In genomic region chr13:41310963-41311606, GRCh38 we compare ENCODE assay signal across 8 cellular contexts. TPM values are rescaled to one million over a fixed set of nuclear protein-coding genes. Genes with fewer than 3 reads are reported as not detected.
DNase-seq lines count a peak whose midpoint lies in the region; ATAC-seq, FAIRE-seq and TF ChIP-seq lines count a peak whose summit lies in the region.

TSS of gene NAA16 (plus strand) at chr13:41311267. CDS start at chr13:41311529, 262 bp downstream.

- DNase-seq in AG20443 (ENCODE audit: low spot score) (peak; percentile 98), NCI-H446 treated with DMSO at 0.1 percent for 48 hours (lab: John Stamatoyannopoulos, UW) (peak; percentile 80), cerebellar cortex (ENCODE audit: low spot score) (peak; percentile 86), keratinocyte (ENCODE audit: low read depth, low spot score) (peak; percentile 33)
- peak; percentile 93 to 95 (median 94) for DNase-seq in stimulated activated CD4-positive, alpha-beta T cell treated with anti-CD3 and anti-CD28 coated beads, Interleukin-12 subunit alpha, Interleukin-12 subunit beta, amount 100 ng/mL, for 48 hours (ENCODE audit: low read depth in 2 of 3, low spot score in 1 of 3)

- no peak for FAIRE-seq in keratinocyte (lab: Jason Lieb, UNC)

- no peaks in the 10 kb centered on the region for H3K36me3 ChIP-seq in keratinocyte (ENCODE audit: control insufficient read depth in 2 of 2, extremely low read depth in 1 of 2, insufficient read depth in 2 of 2, low read length in 2 of 2)

- H4K20me1 ChIP-seq in keratinocyte (ENCODE audit: control insufficient read depth, extremely low read depth, insufficient read depth, low read length), result no peaks in the 10 kb centered on the region

- peak within 1 kb of the TSS; percentile 99 for H2AFZ ChIP-seq in keratinocyte (ENCODE audit: control insufficient read depth, low read length)

- H3K4me2 ChIP-seq in keratinocyte (ENCODE audit: control insufficient read depth, extremely low read depth, insufficient read depth, low read depth, low read length), result peak within 1 kb of the TSS; percentile 79

- peak within 1 kb of the TSS; percentile 94 to 98 (median 97) for H3K4me3 ChIP-seq in keratinocyte (ENCODE audit: control insufficient read depth in 2 of 3, extremely low read depth in 1 of 3, insufficient read depth in 2 of 3, low read depth in 1 of 3, low read length in 3 of 3)

- no peak for TF ChIP-seq CTCF in keratinocyte (optimal IDR thresholded peaks at IDR 0.05 in 1 of 3, IDR thresholded peaks at IDR 0.05 in 1 of 3, conservative IDR thresholded peaks at IDR 0.05 in 1 of 3; ENCODE audit: extremely low read depth in 1 of 3, insufficient read depth in 2 of 3, low read length in 3 of 3)

- H3K4me1 ChIP-seq in keratinocyte (ENCODE audit: control insufficient read depth, extremely low read depth, insufficient read depth, low read length), result peaks cover 20% of the 10 kb centered on the region

- dilution Hi-C loops in keratinocyte (cut with MboI; ENCODE audit: extremely low pct_ligation_motif_present, low sequenced_read_pairs), result no loop called here

- H3K9ac ChIP-seq in keratinocyte (ENCODE audit: control insufficient read depth, extremely low read depth, insufficient read depth, low read length), result peak within 1 kb of the TSS; percentile 94

- peaks cover 50% of the 10 kb centered on the region for H3K79me2 ChIP-seq in keratinocyte (ENCODE audit: control insufficient read depth, insufficient read depth, low read length)

- H3K27me3 ChIP-seq in keratinocyte (ENCODE audit: control insufficient read depth, extremely low read depth, insufficient read depth, low read length), result no peaks in the 10 kb centered on the region

- H3K9me1 ChIP-seq in keratinocyte (ENCODE audit: control insufficient read depth, extremely low read depth, insufficient read depth, low read length), result no peaks in the 10 kb centered on the region

- no peaks in the 10 kb centered on the region for H3K9me3 ChIP-seq in keratinocyte (ENCODE audit: control insufficient read depth, low read depth, low read length)

- H3K27ac ChIP-seq in keratinocyte (ENCODE audit: control insufficient read depth, insufficient read depth, low read length), result peak within 1 kb of the TSS; percentile 94

- ATAC-seq in GM19025 (IDR thresholded peaks at IDR 0.05; ENCODE audit: low read depth, unreplicated experiment) (peak; percentile 73), HG03280 (IDR thresholded peaks at IDR 0.05; ENCODE audit: unreplicated experiment) (peak; percentile 72)
- peak; percentile 89 to 90 for ATAC-seq in activated CD4-positive, CD25-positive, alpha-beta regulatory T cell treated with anti-CD3 and anti-CD28 coated beads, Interleukin-2, amount 50 U/mL, for 24 hours

RNA-seq across cellular contexts. Expression of gene NAA16, which starts in this region (rescaled TPM):
- 4.2 to 12.0 TPM (median 5.6 TPM) in 3 replicates for polyA plus RNA-seq in keratinocyte
- 13.7 TPM for polyA plus RNA-seq in keratinocyte (2011; ENCODE audit: low read depth)
- 2.8 and 5.9 TPM in 2 replicates for polyA plus RNA-seq in keratinocyte (2011; cell fraction: cytosol; rRNA removed)
- 11.4 and 18.9 TPM in 2 replicates for polyA plus RNA-seq in keratinocyte (2011; cell fraction: nucleus; rRNA removed)
- 4.5 and 6.1 TPM in 2 replicates for polyA plus RNA-seq in keratinocyte (2012; ENCODE audit: low replicate concordance)
- polyA minus RNA-seq in keratinocyte, result 1.5 to 14.7 TPM (median 3.7 TPM) in 3 replicates
- 4.0 TPM for polyA minus RNA-seq in keratinocyte (2011; cell fraction: cytosol; rRNA and poly(A)+ RNA removed)
- 8.3 and 12.2 TPM in 2 replicates for polyA minus RNA-seq in keratinocyte (2011; cell fraction: nucleus; rRNA and poly(A)+ RNA removed)

Comparison
In these comparisons a context has a peak if more than half of its experiments do, and no peak if none do; other contexts are left out.
1. Peak in every context shown above with its lines: DNase-seq, ATAC-seq, H3K4me3 ChIP-seq and H3K27ac ChIP-seq.
2. DNase-seq: peak in every context shown above with its lines; median percentile 98 in AG20443; 94 in stimulated activated CD4-positive, alpha-beta T cell treated with anti-CD3 and anti-CD28 coated beads, Interleukin-12 subunit alpha, Interleukin-12 subunit beta, amount 100 ng/mL, for 48 hours; 86 in cerebellar cortex; 80 in NCI-H446 treated with DMSO at 0.1 percent for 48 hours; 33 in keratinocyte.